Comparison of ENCODE assay signal across 1 cellular context in genomic region chr17:27424941-27425340, GRCh38.
TF ChIP-seq lines count a peak whose summit lies in the region.

No MANE protein-coding gene starts in this region.

TF ChIP-seq in IMR-90, 13 proteins besides CTCF, POLR2A, EP300 and RAD21:
- TF ChIP-seq RCOR1 (IDR thresholded peaks at IDR 0.05; ENCODE audit: insufficient replicate concordance, low read length) (no peak), MAFK (IDR thresholded peaks at IDR 0.05; ENCODE audit: low read depth, low read length) (no peak), CHD1 (IDR thresholded peaks at IDR 0.05; ENCODE audit: low read depth, low read length) (no peak), SMC3 (IDR thresholded peaks at IDR 0.05; ENCODE audit: low read depth, low read length) (no peak), MAZ (IDR thresholded peaks at IDR 0.05; ENCODE audit: borderline replicate concordance, low read depth, low read length) (no peak), CEBPB (IDR thresholded peaks at IDR 0.05; ENCODE audit: low read depth, low read length) (no peak), USF2 (IDR thresholded peaks at IDR 0.05; ENCODE audit: low read depth, low read length) (no peak), MXI1 (IDR thresholded peaks at IDR 0.05; ENCODE audit: borderline replicate concordance, low read depth, low read length) (no peak), FOS (IDR thresholded peaks at IDR 0.05; ENCODE audit: low read depth, low read length) (no peak)
- TF ChIP-seq, protein P1, sequence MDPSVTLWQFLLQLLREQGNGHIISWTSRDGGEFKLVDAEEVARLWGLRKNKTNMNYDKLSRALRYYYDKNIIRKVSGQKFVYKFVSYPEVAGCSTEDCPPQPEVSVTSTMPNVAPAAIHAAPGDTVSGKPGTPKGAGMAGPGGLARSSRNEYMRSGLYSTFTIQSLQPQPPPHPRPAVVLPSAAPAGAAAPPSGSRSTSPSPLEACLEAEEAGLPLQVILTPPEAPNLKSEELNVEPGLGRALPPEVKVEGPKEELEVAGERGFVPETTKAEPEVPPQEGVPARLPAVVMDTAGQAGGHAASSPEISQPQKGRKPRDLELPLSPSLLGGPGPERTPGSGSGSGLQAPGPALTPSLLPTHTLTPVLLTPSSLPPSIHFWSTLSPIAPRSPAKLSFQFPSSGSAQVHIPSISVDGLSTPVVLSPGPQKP (IDR thresholded peaks at IDR 0.05; ENCODE audit: borderline replicate concordance, low read depth, low read length) = no peak
